ENCODE assay signal across 20 cellular contexts in the genomic region with DNA sequence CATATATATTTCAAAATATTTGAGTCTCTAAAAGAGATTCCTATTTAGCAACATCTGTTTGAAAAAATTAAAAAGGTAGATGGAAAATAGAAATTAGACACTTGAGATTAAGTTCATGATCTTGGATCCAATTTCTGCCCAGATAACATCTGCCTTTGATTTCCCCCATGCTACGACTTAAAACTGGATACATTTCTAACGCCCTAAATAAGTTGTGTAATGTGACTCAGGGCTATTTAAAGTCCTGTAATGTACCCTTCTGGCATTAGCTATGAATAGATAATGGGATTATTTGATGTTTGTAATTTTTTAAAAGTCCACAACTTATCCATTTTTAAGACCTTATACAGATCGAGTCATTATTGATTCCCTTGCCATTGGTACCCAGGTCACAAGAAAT. TPM values are rescaled to one million over a fixed set of nuclear protein-coding genes. Genes with fewer than 3 reads are reported as not detected.
"Had no signal": no experiment of that assay in that cellular context is flagged by ENCODE, and none has a peak within 500 bp of the region (broad histone marks: within the 10 kb centered on the region; RNA-seq: fewer than 3 reads in every experiment).

No MANE protein-coding gene starts in this region.

- DNase-seq: activated CD4-positive, alpha-beta T cell treated with anti-CD3 and anti-CD28 coated beads for 48 hours; activated CD4-positive, alpha-beta T cell treated with anti-CD3 and anti-CD28 coated beads, Interleukin-2, amount 50 U/mL, for 4 hours; activated CD4-positive, CD25-positive, alpha-beta regulatory T cell treated with anti-CD3 and anti-CD28 coated beads, Interleukin-2, amount 50 U/mL, for 72 hours; activated CD8-positive, alpha-beta memory T cell treated with anti-CD3 and anti-CD28 coated beads, Interleukin-2, amount 50 U/mL, for 48 hours; activated CD8-positive, alpha-beta T cell treated with anti-CD3 and anti-CD28 coated beads, Interleukin-2, amount 10 ng/mL, durations not matched to agents 7 days and 5 days; activated naive CD4-positive, alpha-beta T cell; activated T-cell treated with anti-CD3 and anti-CD28 coated beads, Interleukin-2, amount 50 U/mL, for 1 hour; amygdala; Kasumi-1; KBM-7; NCI-H1048; NCI-H1417; NCI-H1930; NCI-H345; NCI-H510A; NCI-H526 treated with DMSO at 0.1 percent for 48 hours; Peyer's patch; Right ventricle myocardium superior; SJCRH30 had no signal

- H3K4me1 ChIP-seq: Peyer's patch, SJCRH30 had no signal

- H3K36me3 ChIP-seq: Peyer's patch, SJCRH30 had no signal

- H3K4me3 ChIP-seq: Peyer's patch, SJCRH30 had no signal

- H3K9me3 ChIP-seq: Peyer's patch, SJCRH30 had no signal

- H3K27ac ChIP-seq: Peyer's patch, RWPE1, SJCRH30 had no signal

- H3K27me3 ChIP-seq: Peyer's patch had no signal

RNA-seq across cellular contexts. Expression of gene CFAP43, which starts 23.4 kb away (rescaled TPM):
- total RNA-seq: Right ventricle myocardium superior, SJCRH30 had no signal
